15 cellular contexts compared by ENCODE assay signal in the genomic region with DNA sequence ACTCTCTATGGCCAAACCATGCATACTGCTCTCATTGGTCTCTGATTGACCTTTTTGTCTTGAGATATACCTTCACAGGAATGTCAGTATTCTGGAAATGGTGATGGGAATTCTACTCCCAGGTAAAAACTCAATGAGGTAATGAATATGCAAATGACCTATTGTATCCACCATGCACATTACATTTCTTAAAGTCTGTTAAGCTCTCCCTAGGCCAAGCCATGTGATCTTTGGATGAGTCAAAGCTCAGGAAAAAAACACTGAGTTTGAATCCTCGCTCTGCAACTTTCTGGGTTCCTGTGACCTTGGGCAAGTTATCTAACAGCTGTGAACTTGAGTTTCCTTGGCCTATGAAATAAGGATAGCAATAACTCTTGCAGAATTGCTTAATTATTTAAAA.
"Had no signal": no experiment of that assay in that cellular context is flagged by ENCODE, and none has a peak within 500 bp of the region (broad histone marks: within the 10 kb centered on the region; RNA-seq: fewer than 3 reads in every experiment).

No MANE protein-coding gene starts in this region.

- ATAC-seq: left colon; naive thymus-derived CD8-positive, alpha-beta T cell had no signal

- H3K36me3 ChIP-seq: esophagus muscularis mucosa, right atrium auricular region, thyroid gland, upper lobe of left lung, uterus had no signal

- H3K27me3 ChIP-seq: esophagus muscularis mucosa, right atrium auricular region, upper lobe of left lung had no signal

- H3K4me3 ChIP-seq: dorsolateral prefrontal cortex, esophagus muscularis mucosa, right atrium auricular region, thyroid gland, upper lobe of left lung, uterus had no signal

- H3K4me3 Mint-ChIP-seq: naive thymus-derived CD8-positive, alpha-beta T cell; neural crest cell had no signal

- H3K9me3 Mint-ChIP-seq: naive thymus-derived CD8-positive, alpha-beta T cell; neural crest cell had no signal

- H3K27ac Mint-ChIP-seq: naive thymus-derived CD8-positive, alpha-beta T cell had no signal

- H3K27me3 Mint-ChIP-seq: naive thymus-derived CD8-positive, alpha-beta T cell had no signal

- FAIRE-seq: small intestine had no signal

- DNase-seq: cortex of kidney; dorsolateral prefrontal cortex; effector CD8-positive, alpha-beta T cell; foreskin fibroblast; left colon; naive thymus-derived CD8-positive, alpha-beta T cell; small intestine; stimulated activated CD4-positive, alpha-beta T cell treated with anti-CD3 and anti-CD28 coated beads, Interleukin-2, amount 100 ng/mL, for 48 hours; stimulated activated naive CD4-positive, alpha-beta T cell treated with Interleukin-2 at 50 U/mL for 16 hours; thyroid gland; upper lobe of left lung; uterus had no signal

- H3K36me3 Mint-ChIP-seq: naive thymus-derived CD8-positive, alpha-beta T cell had no signal

- H3K27ac ChIP-seq: dorsolateral prefrontal cortex, esophagus muscularis mucosa, right atrium auricular region, thyroid gland, upper lobe of left lung, uterus had no signal

- H3K4me1 ChIP-seq: esophagus muscularis mucosa, right atrium auricular region, thyroid gland, upper lobe of left lung, uterus had no signal

- H3K9me3 ChIP-seq: esophagus muscularis mucosa, right atrium auricular region, thyroid gland, upper lobe of left lung, uterus had no signal
